ENCODE assay signal across 22 cellular contexts in genomic region chr7:95824586-95824985, GRCh38. TPM values are rescaled to one million over a fixed set of nuclear protein-coding genes. Genes with fewer than 3 reads are reported as not detected.
DNase-seq lines count a peak whose midpoint lies in the region; ATAC-seq lines count a peak whose summit lies in the region.
"Had no signal": no experiment of that assay in that cellular context is flagged by ENCODE, and none has a peak within 500 bp of the region (broad histone marks: within the 10 kb centered on the region; RNA-seq: fewer than 3 reads in every experiment).

No MANE protein-coding gene starts in this region.

- H3K27ac Mint-ChIP-seq in activated naive CD4-positive, alpha-beta T cell treated with anti-CD3 and anti-CD28 coated beads, Interleukin-2, amount 50 U/mL, for 72 hours, result no peak overlapping the region
- H3K27ac Mint-ChIP-seq: CD14-positive monocyte; CD4-positive, alpha-beta memory T cell; CD4-positive, CD25-positive, alpha-beta regulatory T cell; CD8-positive, alpha-beta memory T cell had no signal

- DNase-seq in NCI-H1048 (lab: John Stamatoyannopoulos, UW) (peak; percentile 67), NCI-H526 treated with DMSO at 0.1 percent for 48 hours (lab: John Stamatoyannopoulos, UW) (peak; percentile 84), cerebellum (ENCODE audit: low spot score) (peak; percentile 31), NCI-H1694 treated with DMSO at 0.1 percent for 48 hours (lab: John Stamatoyannopoulos, UW) (no peak), NCI-H748 (lab: John Stamatoyannopoulos, UW; ENCODE audit: unreplicated experiment) (no peak)
- no peak for DNase-seq in activated naive CD4-positive, alpha-beta T cell treated with anti-CD3 and anti-CD28 coated beads, Interleukin-2, amount 50 U/mL, for 72 hours (ENCODE audit: low spot score in 2 of 2)
- DNase-seq: 8988T; ACHN; BE2C; CD4-positive, alpha-beta memory T cell; CD4-positive, CD25-positive, alpha-beta regulatory T cell; CD8-positive, alpha-beta memory T cell; COR-L47; DMS 273 treated with DMSO at 0.1 percent for 48 hours; DMS153; DMS53; DMS79; DND-41; EL; GF-D8 had no signal

- no peaks in the 10 kb centered on the region for H3K9me3 Mint-ChIP-seq in activated naive CD4-positive, alpha-beta T cell treated with anti-CD3 and anti-CD28 coated beads, Interleukin-2, amount 50 U/mL, for 72 hours
- H3K9me3 Mint-ChIP-seq: CD14-positive monocyte; CD4-positive, alpha-beta memory T cell; CD4-positive, CD25-positive, alpha-beta regulatory T cell; CD8-positive, alpha-beta memory T cell had no signal

- H3K36me3 Mint-ChIP-seq in activated naive CD4-positive, alpha-beta T cell treated with anti-CD3 and anti-CD28 coated beads, Interleukin-2, amount 50 U/mL, for 72 hours, result no peaks in the 10 kb centered on the region
- H3K36me3 Mint-ChIP-seq: CD14-positive monocyte; CD4-positive, alpha-beta memory T cell; CD4-positive, CD25-positive, alpha-beta regulatory T cell; CD8-positive, alpha-beta memory T cell had no signal

- no peak for ATAC-seq in GM18502 (IDR thresholded peaks at IDR 0.05; ENCODE audit: poor library complexity, unreplicated experiment)
- no peak for ATAC-seq in activated naive CD4-positive, alpha-beta T cell treated with anti-CD3 and anti-CD28 coated beads, Interleukin-2, amount 50 U/mL, for 72 hours

RNA-seq across cellular contexts. Expression of gene DYNC1I1, which starts 52.2 kb away (rescaled TPM):
- total RNA-seq in cerebellum, result 15.2 TPM
- total RNA-seq in activated naive CD4-positive, alpha-beta T cell treated with anti-CD3 and anti-CD28 coated beads, Interleukin-2, amount 50 U/mL, for 72 hours, result not detected
- total RNA-seq: CD4-positive, alpha-beta memory T cell; CD4-positive, CD25-positive, alpha-beta regulatory T cell; CD8-positive, alpha-beta memory T cell had no signal

Comparison
In these comparisons a context has a peak if more than half of its experiments do, and no peak if none do; other contexts are left out.
1. DNase-seq: peak in NCI-H1048 (single experiment), NCI-H526 treated with DMSO at 0.1 percent for 48 hours (single experiment) and cerebellum (single experiment); none in NCI-H1694 treated with DMSO at 0.1 percent for 48 hours (single experiment), NCI-H748 (single experiment) and activated naive CD4-positive, alpha-beta T cell treated with anti-CD3 and anti-CD28 coated beads, Interleukin-2, amount 50 U/mL, for 72 hours (0 of 2).
2. RNA of gene DYNC1I1, which starts 52.2 kb away (total RNA-seq): 15.2 TPM in cerebellum (single experiment); not detected in activated naive CD4-positive, alpha-beta T cell treated with anti-CD3 and anti-CD28 coated beads, Interleukin-2, amount 50 U/mL, for 72 hours; every median in the first group is over 10 times any median in the second.